Comparison of ENCODE assay signal across 7 cellular contexts in genomic region chr10:92238586-92239098, GRCh38. TPM values are rescaled to one million over a fixed set of nuclear protein-coding genes. Genes with fewer than 3 reads are reported as not detected.
DNase-seq lines count a peak whose midpoint lies in the region; ATAC-seq and TF ChIP-seq lines count a peak whose summit lies in the region.

No MANE protein-coding gene starts in this region.

- H3K9me3 Mint-ChIP-seq in natural killer cell treated with Interleukin-12 subunit alpha and Interleukin-12 subunit beta and Interleukin-15 and Interleukin-18, amount 100 ng/mL, for 72 hours: no peaks in the 10 kb centered on the region

- peaks cover 0 to 69% (median 18%) of the 10 kb centered on the region in 3 donors for H3K4me1 ChIP-seq in esophagus squamous epithelium

- peak overlapping the region; percentile 94 for H3K4me3 Mint-ChIP-seq in natural killer cell treated with Interleukin-12 subunit alpha and Interleukin-12 subunit beta and Interleukin-15 and Interleukin-18, amount 100 ng/mL, for 72 hours

- no peaks in the 10 kb centered on the region for H3K27me3 ChIP-seq in esophagus squamous epithelium

- intact Hi-C loops in esophagus squamous epithelium (cut with DNase I): no loop called here

- H3K9me3 ChIP-seq in esophagus squamous epithelium: no peaks in the 10 kb centered on the region

- TF ChIP-seq CTCF in esophagus squamous epithelium (IDR thresholded peaks at IDR 0.05): no peak

- peaks cover 0 to 14% (median 0%) of the 10 kb centered on the region in 3 donors for H3K36me3 ChIP-seq in esophagus squamous epithelium

- ATAC-seq in natural killer cell treated with Interleukin-12 subunit alpha and Interleukin-12 subunit beta and Interleukin-15 and Interleukin-18, amount 100 ng/mL, for 72 hours: no peak
- no peak for ATAC-seq in HG03342 (IDR thresholded peaks at IDR 0.05; ENCODE audit: unreplicated experiment)
- ATAC-seq in GM18868 (IDR thresholded peaks at IDR 0.05; ENCODE audit: unreplicated experiment): no peak

- 21 to 53% methylated on average over 7 to 8 of the region's 8 CpGs for WGBS in esophagus squamous epithelium, 2 donors

- peak in 2 of 4 donors; percentile 53 to 58 for TF ChIP-seq POLR2A in esophagus squamous epithelium (IDR thresholded peaks at IDR 0.05)

- peaks cover 0 to 2% of the 10 kb centered on the region in 2 donors for H3K27me3 Mint-ChIP-seq in natural killer cell treated with Interleukin-12 subunit alpha and Interleukin-12 subunit beta and Interleukin-15 and Interleukin-18, amount 100 ng/mL, for 72 hours

- peak overlapping the region; percentile 40 to 86 for H3K27ac Mint-ChIP-seq in natural killer cell treated with Interleukin-12 subunit alpha and Interleukin-12 subunit beta and Interleukin-15 and Interleukin-18, amount 100 ng/mL, for 72 hours

- H3K4me3 ChIP-seq in esophagus squamous epithelium: peak overlapping the region; percentile 76 to 95 (median 90)

- peaks cover 13% of the 10 kb centered on the region for H3K36me3 Mint-ChIP-seq in natural killer cell treated with Interleukin-12 subunit alpha and Interleukin-12 subunit beta and Interleukin-15 and Interleukin-18, amount 100 ng/mL, for 72 hours

- H3K27ac ChIP-seq in esophagus squamous epithelium: peak overlapping the region; percentile 93 to 98 (median 96)

- DNase-seq in HCEC 1CT: peak; percentile 80
- peak; percentile 16 for DNase-seq in RPMI8226
- no peak for DNase-seq in esophagus squamous epithelium (lab: John Stamatoyannopoulos, UW)
- no peak for DNase-seq in natural killer cell treated with Interleukin-12 subunit alpha and Interleukin-12 subunit beta and Interleukin-15 and Interleukin-18, amount 100 ng/mL, for 72 hours (ENCODE audit: low spot score)
- no peak for DNase-seq in NCI-H2029 (lab: John Stamatoyannopoulos, UW)

- H3K4me1 Mint-ChIP-seq in natural killer cell treated with Interleukin-12 subunit alpha and Interleukin-12 subunit beta and Interleukin-15 and Interleukin-18, amount 100 ng/mL, for 72 hours (ENCODE audit: low read depth in 2 of 2): peaks cover 38 to 54% of the 10 kb centered on the region in 2 donors

RNA-seq across cellular contexts. Expression of gene CPEB3, which starts 52.2 kb away (rescaled TPM):
- total RNA-seq in esophagus squamous epithelium: 1 to 10 TPM; 5.5 to 8.8 (median 7.3) TPM
- total RNA-seq in natural killer cell treated with Interleukin-12 subunit alpha and Interleukin-12 subunit beta and Interleukin-15 and Interleukin-18, amount 100 ng/mL, for 72 hours: 1 to 10 TPM; 4.0 to 4.8 TPM

RNA-seq across cellular contexts. Expression of gene MARCHF5, which starts 52.3 kb away (rescaled TPM):
- 10 to 100 TPM; 17.6 to 29.9 (median 27.0) TPM for total RNA-seq in esophagus squamous epithelium
- total RNA-seq in natural killer cell treated with Interleukin-12 subunit alpha and Interleukin-12 subunit beta and Interleukin-15 and Interleukin-18, amount 100 ng/mL, for 72 hours: 10 to 100 TPM; 26.5 to 32.0 TPM

Comparison
In these comparisons a context has a peak if more than half of its experiments do, and no peak if none do; other contexts are left out.
1. DNase-seq: peak in HCEC 1CT (single experiment) and RPMI8226 (single experiment); none in esophagus squamous epithelium (single experiment), natural killer cell treated with Interleukin-12 subunit alpha and Interleukin-12 subunit beta and Interleukin-15 and Interleukin-18, amount 100 ng/mL, for 72 hours (single experiment) and NCI-H2029 (single experiment).